In the genomic region with DNA sequence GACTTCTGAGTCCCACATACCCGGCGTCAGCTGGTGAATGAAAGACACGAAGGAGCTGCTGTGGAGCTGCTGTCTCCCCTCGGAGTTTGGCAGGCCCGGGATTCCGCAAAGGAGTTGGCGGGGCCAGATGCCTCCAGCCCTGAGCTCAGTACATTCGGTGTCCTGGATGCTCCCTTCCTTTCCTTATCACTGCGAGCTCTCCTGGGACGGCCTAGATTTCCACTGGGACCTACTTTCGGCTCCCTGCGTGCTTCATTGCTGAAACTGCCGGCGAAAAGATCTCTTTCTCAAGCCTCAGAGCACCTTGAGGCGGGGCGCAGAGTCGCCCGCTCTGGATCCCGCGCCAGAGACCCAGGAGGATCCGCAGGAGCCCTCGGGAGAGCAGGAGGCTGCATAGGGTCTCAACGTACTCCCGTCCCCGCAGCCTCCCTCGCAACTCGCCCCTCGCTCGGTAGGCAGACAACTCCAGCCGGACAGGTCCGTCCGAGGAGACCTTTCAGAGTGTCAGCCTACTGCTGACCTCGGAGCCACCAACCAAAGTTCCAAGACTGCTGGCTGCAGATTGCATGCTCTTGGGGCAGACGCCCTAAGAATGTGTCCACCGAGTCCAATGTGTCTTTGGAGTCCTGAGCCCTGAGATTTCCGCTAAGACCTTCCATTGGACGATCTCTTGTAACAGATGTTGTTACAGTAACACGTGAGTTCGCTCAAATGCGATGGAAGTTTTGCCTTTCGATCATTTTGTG, we compare ENCODE assay signal across 10 cellular contexts. TPM values are rescaled to one million over a fixed set of nuclear protein-coding genes. Genes with fewer than 3 reads are reported as not detected.
DNase-seq lines count a peak whose midpoint lies in the region; ATAC-seq and TF ChIP-seq lines count a peak whose summit lies in the region.
"Had no signal": no experiment of that assay in that cellular context is flagged by ENCODE, and none has a peak within 500 bp of the region (broad histone marks: within the 10 kb centered on the region; RNA-seq: fewer than 3 reads in every experiment).

No MANE protein-coding gene starts in this region.

- peaks cover 30% of the 10 kb centered on the region for H3K4me1 Mint-ChIP-seq in T-helper 17 cell
- H3K4me1 Mint-ChIP-seq in activated T-helper 2 cell treated with anti-CD3 and anti-CD28 coated beads, Interferon-gamma antibody, Interleukin-2, Interleukin-4, amounts not matched to agents 10 μg/mL and 5 μg/mL and 100 μg/mL, durations not matched to agents 14 hours and 24 hours and 36 hours (ENCODE audit: low read depth): peaks cover 44% of the 10 kb centered on the region
- H3K4me1 Mint-ChIP-seq in CD14-positive monocyte: peaks cover 44% of the 10 kb centered on the region

- peak overlapping the region in 2 of 4 donors; percentile 32 to 39 for H3K27ac ChIP-seq in sigmoid colon
- H3K27ac ChIP-seq: colonic mucosa had no signal

- H3K9me3 ChIP-seq in T-helper 17 cell (ENCODE audit: control insufficient read depth, low read length, poor library complexity, severe bottlenecking): no peaks in the 10 kb centered on the region
- H3K9me3 ChIP-seq in sigmoid colon: no peaks in the 10 kb centered on the region
- H3K9me3 ChIP-seq: colonic mucosa had no signal

- H3K4me1 ChIP-seq in sigmoid colon: peaks cover 0 to 22% (median 11%) of the 10 kb centered on the region in 4 donors
- H3K4me1 ChIP-seq: colonic mucosa had no signal

- ATAC-seq in T-helper 17 cell: no peak
- no peak for ATAC-seq in HG02571 (IDR thresholded peaks at IDR 0.05; ENCODE audit: unreplicated experiment)
- ATAC-seq: sciatic nerve had no signal

- no peak for TF ChIP-seq CTCF in fibroblast of villous mesenchyme (IDR thresholded peaks at IDR 0.05; ENCODE audit: insufficient read depth, low read depth, low read length)
- TF ChIP-seq CTCF in sigmoid colon (IDR thresholded peaks at IDR 0.05): no peak
- no peak for TF ChIP-seq CTCF in CD14-positive monocyte (IDR thresholded peaks at IDR 0.05)

- no peak for TF ChIP-seq POLR2A in sigmoid colon (IDR thresholded peaks at IDR 0.05)

- H3K4me3 ChIP-seq in fibroblast of villous mesenchyme (ENCODE audit: low read depth, low read length): peak overlapping the region; percentile 32
- peak overlapping the region in 3 of 4 donors; percentile 24 to 29 (median 25) for H3K4me3 ChIP-seq in sigmoid colon
- H3K4me3 ChIP-seq: colonic mucosa had no signal

- no peaks in the 10 kb centered on the region for H3K36me3 Mint-ChIP-seq in T-helper 17 cell (ENCODE audit: low read depth)
- no peaks in the 10 kb centered on the region for H3K36me3 Mint-ChIP-seq in activated T-helper 2 cell treated with anti-CD3 and anti-CD28 coated beads, Interferon-gamma antibody, Interleukin-2, Interleukin-4, amounts not matched to agents 10 μg/mL and 5 μg/mL and 100 μg/mL, durations not matched to agents 14 hours and 24 hours and 36 hours (ENCODE audit: low read depth)
- no peaks in the 10 kb centered on the region for H3K36me3 Mint-ChIP-seq in CD14-positive monocyte

- peak overlapping the region; percentile 12 for H3K27ac Mint-ChIP-seq in T-helper 17 cell
- H3K27ac Mint-ChIP-seq in activated T-helper 2 cell treated with anti-CD3 and anti-CD28 coated beads, Interferon-gamma antibody, Interleukin-2, Interleukin-4, amounts not matched to agents 10 μg/mL and 5 μg/mL and 100 μg/mL, durations not matched to agents 14 hours and 24 hours and 36 hours: no peak overlapping the region
- H3K27ac Mint-ChIP-seq in CD14-positive monocyte: peak overlapping the region in 2 of 7 donors; percentile 4 to 34

- no peaks in the 10 kb centered on the region for H3K9me3 Mint-ChIP-seq in activated T-helper 2 cell treated with anti-CD3 and anti-CD28 coated beads, Interferon-gamma antibody, Interleukin-2, Interleukin-4, amounts not matched to agents 10 μg/mL and 5 μg/mL and 100 μg/mL, durations not matched to agents 14 hours and 24 hours and 36 hours
- H3K9me3 Mint-ChIP-seq in CD14-positive monocyte: peaks cover 0 to 5% (median 0%) of the 10 kb centered on the region in 7 donors

- DNase-seq in EH (ENCODE audit: low read depth): peak; percentile 51
- no peak for DNase-seq in T-helper 17 cell
- peak; percentile 25 for DNase-seq in fibroblast of villous mesenchyme (ENCODE audit: low read depth)
- DNase-seq in sigmoid colon: no peak
- no peak for DNase-seq in activated T-helper 2 cell treated with anti-CD3 and anti-CD28 coated beads, Interferon-gamma antibody, Interleukin-2, Interleukin-4, amounts not matched to agents 10 μg/mL and 5 μg/mL and 100 μg/mL, durations not matched to agents 14 hours and 24 hours and 36 hours (ENCODE audit: low spot score)
- DNase-seq in CD14-positive monocyte (ENCODE audit: low spot score): no peak
- DNase-seq: activated CD4-positive, alpha-beta T cell treated with anti-CD3 and anti-CD28 coated beads, Interleukin-2, amount 50 U/mL, for 4 hours; colonic mucosa had no signal

- H3K4me3 Mint-ChIP-seq in T-helper 17 cell (peak overlapping the region; percentile 25), CD14-positive monocyte (peak overlapping the region in 1 of 2 donors; percentile 31)
- no peak overlapping the region for H3K4me3 Mint-ChIP-seq in activated T-helper 2 cell treated with anti-CD3 and anti-CD28 coated beads, Interferon-gamma antibody, Interleukin-2, Interleukin-4, amounts not matched to agents 10 μg/mL and 5 μg/mL and 100 μg/mL, durations not matched to agents 14 hours and 24 hours and 36 hours (ENCODE audit: low read depth)

- intact Hi-C loops in sigmoid colon (cut with DNase I) (no loop called here), CD14-positive monocyte (cut with micrococcal nuclease) (no loop called here)
- intact Hi-C loops in activated T-helper 2 cell treated with anti-CD3 and anti-CD28 coated beads, Interferon-gamma antibody, Interleukin-2, Interleukin-4, amounts not matched to agents 10 μg/mL and 5 μg/mL and 100 μg/mL, durations not matched to agents 14 hours and 24 hours and 36 hours (cut with micrococcal nuclease): no loop called here

- no peaks in the 10 kb centered on the region for H3K27me3 Mint-ChIP-seq in T-helper 17 cell
- H3K27me3 Mint-ChIP-seq in activated T-helper 2 cell treated with anti-CD3 and anti-CD28 coated beads, Interferon-gamma antibody, Interleukin-2, Interleukin-4, amounts not matched to agents 10 μg/mL and 5 μg/mL and 100 μg/mL, durations not matched to agents 14 hours and 24 hours and 36 hours (ENCODE audit: low read depth): no peaks in the 10 kb centered on the region
- H3K27me3 Mint-ChIP-seq in CD14-positive monocyte (ENCODE audit: low read depth in 3 of 3): peaks cover 0 to 2% (median 0%) of the 10 kb centered on the region in 3 donors

- no peaks in the 10 kb centered on the region for H3K36me3 ChIP-seq in sigmoid colon
- H3K36me3 ChIP-seq: colonic mucosa had no signal

- peaks cover 26 to 66% (median 56%) of the 10 kb centered on the region in 3 donors for H3K27me3 ChIP-seq in sigmoid colon
- H3K27me3 ChIP-seq: colonic mucosa had no signal

- TF ChIP-seq EP300 in sigmoid colon (IDR thresholded peaks at IDR 0.05): no peak

- 69 to 77% methylated on average over 41 of the region's 41 CpGs for WGBS in sigmoid colon, 2 donors

RNA-seq across cellular contexts. Expression of a gene that starts 6.1 kb away (rescaled TPM):
- total RNA-seq in T-helper 17 cell (10 to 100 TPM; 33.0 to 44.0 TPM), fibroblast of villous mesenchyme (2.9 and 3.9 TPM in 2 replicates), sigmoid colon (1 to 10 TPM; 1.8 to 4.4 (median 3.7) TPM)
- polyA plus RNA-seq in sigmoid colon (10 to 100 TPM in 1 of 3 donors, 1 to 10 TPM in 1, under 1 TPM in 1; 0.69 to 12.4 (median 1.8) TPM), CD14-positive monocyte (1 to 10 TPM; 2.3 to 3.1 TPM)
- total RNA-seq in activated T-helper 2 cell treated with anti-CD3 and anti-CD28 coated beads, Interferon-gamma antibody, Interleukin-2, Interleukin-4, amounts not matched to agents 10 μg/mL and 5 μg/mL and 100 μg/mL, durations not matched to agents 14 hours and 24 hours and 36 hours: 2.1 and 2.5 TPM in 2 replicates

Comparison
In these comparisons a context has a peak if more than half of its experiments do, and no peak if none do; other contexts are left out.
1. DNase-seq: peak in EH (single experiment) and fibroblast of villous mesenchyme (single experiment); none in T-helper 17 cell (0 of 3), sigmoid colon (single experiment), activated T-helper 2 cell treated with anti-CD3 and anti-CD28 coated beads, Interferon-gamma antibody, Interleukin-2, Interleukin-4, amounts not matched to agents 10 μg/mL and 5 μg/mL and 100 μg/mL, durations not matched to agents 14 hours and 24 hours and 36 hours (single experiment) and CD14-positive monocyte (single experiment).